In the genomic region with DNA sequence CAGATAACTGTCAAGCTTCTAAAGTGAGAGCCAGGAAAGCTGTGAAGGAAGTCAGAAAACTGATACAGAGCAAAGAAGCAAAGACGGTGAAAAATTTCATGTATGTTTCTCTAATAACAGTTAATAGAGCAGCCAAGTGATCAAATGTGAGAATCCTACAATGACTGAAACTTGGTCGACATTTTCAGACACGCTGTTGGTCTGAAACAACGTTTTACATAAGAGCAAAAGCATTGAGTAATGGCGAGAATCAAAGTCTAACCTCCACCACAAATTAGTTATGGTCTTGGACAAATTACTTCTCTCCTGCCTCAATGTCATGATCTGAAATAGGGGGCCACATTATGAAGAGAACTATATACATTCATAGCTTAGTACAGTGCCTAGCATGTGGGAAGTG, we compare ENCODE assay signal across 2 cellular contexts.
TF ChIP-seq lines count a peak whose summit lies in the region.

No MANE protein-coding gene starts in this region.

TF ChIP-seq in HCT116, 20 proteins besides CTCF, POLR2A, EP300 and RAD21:
- no peak for TF ChIP-seq ZNF274 (IDR thresholded peaks at IDR 0.05; ENCODE audit: low read depth, low read length)

TF ChIP-seq in WTC11, 78 proteins besides CTCF, POLR2A, EP300 and RAD21:
- TF ChIP-seq NFYB (CRISPR knock-in tag; conservative IDR thresholded peaks at IDR 0.05; ENCODE audit: low read depth) = no peak
- TF ChIP-seq FOXK1 (CRISPR knock-in tag; IDR thresholded peaks at IDR 0.05) = no peak
- TF ChIP-seq, protein P1, sequence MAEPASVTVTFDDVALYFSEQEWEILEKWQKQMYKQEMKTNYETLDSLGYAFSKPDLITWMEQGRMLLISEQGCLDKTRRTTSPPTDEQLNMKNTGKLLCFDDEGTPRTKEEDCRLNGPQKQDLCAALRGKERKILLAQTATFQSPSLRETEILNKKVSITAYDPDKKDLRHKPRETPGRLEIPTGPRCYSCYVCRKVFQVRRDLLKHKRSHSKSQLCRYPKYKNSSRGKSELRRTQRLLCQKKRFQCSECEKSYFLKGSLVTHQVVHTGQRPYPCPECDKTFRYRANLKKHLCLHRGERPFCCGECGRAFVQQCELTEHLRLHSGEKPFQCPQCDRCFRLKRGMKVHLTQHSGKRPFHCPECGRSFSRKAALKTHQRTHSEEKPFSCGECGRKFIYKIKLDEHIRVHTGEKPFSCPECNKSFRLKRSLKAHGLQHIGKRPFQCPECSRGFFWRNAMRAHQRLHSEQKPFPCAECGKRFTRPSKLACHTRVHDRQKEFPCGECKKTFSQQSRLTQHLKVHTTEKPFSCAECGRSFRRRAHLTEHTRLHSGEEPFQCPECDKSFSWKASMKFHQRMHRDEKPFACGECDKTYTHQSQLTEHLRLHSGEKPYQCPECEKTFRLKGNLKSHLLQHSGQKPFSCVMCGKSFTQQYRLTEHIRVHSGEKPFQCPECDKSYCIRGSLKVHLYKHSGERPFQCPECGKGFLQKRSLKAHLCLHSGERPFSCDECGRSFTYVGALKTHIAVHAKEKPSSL (CRISPR knock-in tag; conservative IDR thresholded peaks at IDR 0.05) = no peak
- TF ChIP-seq, protein P2, sequence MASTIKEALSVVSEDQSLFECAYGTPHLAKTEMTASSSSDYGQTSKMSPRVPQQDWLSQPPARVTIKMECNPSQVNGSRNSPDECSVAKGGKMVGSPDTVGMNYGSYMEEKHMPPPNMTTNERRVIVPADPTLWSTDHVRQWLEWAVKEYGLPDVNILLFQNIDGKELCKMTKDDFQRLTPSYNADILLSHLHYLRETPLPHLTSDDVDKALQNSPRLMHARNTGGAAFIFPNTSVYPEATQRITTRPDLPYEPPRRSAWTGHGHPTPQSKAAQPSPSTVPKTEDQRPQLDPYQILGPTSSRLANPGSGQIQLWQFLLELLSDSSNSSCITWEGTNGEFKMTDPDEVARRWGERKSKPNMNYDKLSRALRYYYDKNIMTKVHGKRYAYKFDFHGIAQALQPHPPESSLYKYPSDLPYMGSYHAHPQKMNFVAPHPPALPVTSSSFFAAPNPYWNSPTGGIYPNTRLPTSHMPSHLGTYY (CRISPR knock-in tag; IDR thresholded peaks at IDR 0.05) = no peak
- TF ChIP-seq SOX15 (CRISPR knock-in tag; IDR thresholded peaks at IDR 0.05) = no peak
- no peak for TF ChIP-seq ZBTB21 (CRISPR knock-in tag; IDR thresholded peaks at IDR 0.05; ENCODE audit: borderline replicate concordance)
- TF ChIP-seq, protein P3, sequence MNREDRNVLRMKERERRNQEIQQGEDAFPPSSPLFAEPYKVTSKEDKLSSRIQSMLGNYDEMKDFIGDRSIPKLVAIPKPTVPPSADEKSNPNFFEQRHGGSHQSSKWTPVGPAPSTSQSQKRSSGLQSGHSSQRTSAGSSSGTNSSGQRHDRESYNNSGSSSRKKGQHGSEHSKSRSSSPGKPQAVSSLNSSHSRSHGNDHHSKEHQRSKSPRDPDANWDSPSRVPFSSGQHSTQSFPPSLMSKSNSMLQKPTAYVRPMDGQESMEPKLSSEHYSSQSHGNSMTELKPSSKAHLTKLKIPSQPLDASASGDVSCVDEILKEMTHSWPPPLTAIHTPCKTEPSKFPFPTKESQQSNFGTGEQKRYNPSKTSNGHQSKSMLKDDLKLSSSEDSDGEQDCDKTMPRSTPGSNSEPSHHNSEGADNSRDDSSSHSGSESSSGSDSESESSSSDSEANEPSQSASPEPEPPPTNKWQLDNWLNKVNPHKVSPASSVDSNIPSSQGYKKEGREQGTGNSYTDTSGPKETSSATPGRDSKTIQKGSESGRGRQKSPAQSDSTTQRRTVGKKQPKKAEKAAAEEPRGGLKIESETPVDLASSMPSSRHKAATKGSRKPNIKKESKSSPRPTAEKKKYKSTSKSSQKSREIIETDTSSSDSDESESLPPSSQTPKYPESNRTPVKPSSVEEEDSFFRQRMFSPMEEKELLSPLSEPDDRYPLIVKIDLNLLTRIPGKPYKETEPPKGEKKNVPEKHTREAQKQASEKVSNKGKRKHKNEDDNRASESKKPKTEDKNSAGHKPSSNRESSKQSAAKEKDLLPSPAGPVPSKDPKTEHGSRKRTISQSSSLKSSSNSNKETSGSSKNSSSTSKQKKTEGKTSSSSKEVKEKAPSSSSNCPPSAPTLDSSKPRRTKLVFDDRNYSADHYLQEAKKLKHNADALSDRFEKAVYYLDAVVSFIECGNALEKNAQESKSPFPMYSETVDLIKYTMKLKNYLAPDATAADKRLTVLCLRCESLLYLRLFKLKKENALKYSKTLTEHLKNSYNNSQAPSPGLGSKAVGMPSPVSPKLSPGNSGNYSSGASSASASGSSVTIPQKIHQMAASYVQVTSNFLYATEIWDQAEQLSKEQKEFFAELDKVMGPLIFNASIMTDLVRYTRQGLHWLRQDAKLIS (CRISPR knock-in tag; IDR thresholded peaks at IDR 0.05; ENCODE audit: borderline replicate concordance) = no peak
- TF ChIP-seq, protein P4, sequence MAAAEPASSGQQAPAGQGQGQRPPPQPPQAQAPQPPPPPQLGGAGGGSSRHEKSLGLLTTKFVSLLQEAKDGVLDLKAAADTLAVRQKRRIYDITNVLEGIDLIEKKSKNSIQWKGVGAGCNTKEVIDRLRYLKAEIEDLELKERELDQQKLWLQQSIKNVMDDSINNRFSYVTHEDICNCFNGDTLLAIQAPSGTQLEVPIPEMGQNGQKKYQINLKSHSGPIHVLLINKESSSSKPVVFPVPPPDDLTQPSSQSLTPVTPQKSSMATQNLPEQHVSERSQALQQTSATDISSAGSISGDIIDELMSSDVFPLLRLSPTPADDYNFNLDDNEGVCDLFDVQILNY (CRISPR knock-in tag; IDR thresholded peaks at IDR 0.05) = no peak
- TF ChIP-seq CBFB (CRISPR knock-in tag; IDR thresholded peaks at IDR 0.05; ENCODE audit: low read depth) = no peak
- no peak for TF ChIP-seq EMX1 (CRISPR knock-in tag; IDR thresholded peaks at IDR 0.05)
- no peak for TF ChIP-seq CREM (CRISPR knock-in tag; IDR thresholded peaks at IDR 0.05)
- TF ChIP-seq ZNF317 (CRISPR knock-in tag; IDR thresholded peaks at IDR 0.05; ENCODE audit: borderline replicate concordance, low read depth) = no peak
- TF ChIP-seq ESRRA (CRISPR knock-in tag; IDR thresholded peaks at IDR 0.05; ENCODE audit: borderline replicate concordance) = no peak
- TF ChIP-seq, protein P5, sequence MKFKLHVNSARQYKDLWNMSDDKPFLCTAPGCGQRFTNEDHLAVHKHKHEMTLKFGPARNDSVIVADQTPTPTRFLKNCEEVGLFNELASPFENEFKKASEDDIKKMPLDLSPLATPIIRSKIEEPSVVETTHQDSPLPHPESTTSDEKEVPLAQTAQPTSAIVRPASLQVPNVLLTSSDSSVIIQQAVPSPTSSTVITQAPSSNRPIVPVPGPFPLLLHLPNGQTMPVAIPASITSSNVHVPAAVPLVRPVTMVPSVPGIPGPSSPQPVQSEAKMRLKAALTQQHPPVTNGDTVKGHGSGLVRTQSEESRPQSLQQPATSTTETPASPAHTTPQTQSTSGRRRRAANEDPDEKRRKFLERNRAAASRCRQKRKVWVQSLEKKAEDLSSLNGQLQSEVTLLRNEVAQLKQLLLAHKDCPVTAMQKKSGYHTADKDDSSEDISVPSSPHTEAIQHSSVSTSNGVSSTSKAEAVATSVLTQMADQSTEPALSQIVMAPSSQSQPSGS (CRISPR knock-in tag; IDR thresholded peaks at IDR 0.05; ENCODE audit: borderline replicate concordance, low read depth) = no peak
- no peak for TF ChIP-seq MYBL2 (CRISPR knock-in tag; IDR thresholded peaks at IDR 0.05)
- no peak for TF ChIP-seq PRRX2 (CRISPR knock-in tag; IDR thresholded peaks at IDR 0.05)
- TF ChIP-seq, protein P6, sequence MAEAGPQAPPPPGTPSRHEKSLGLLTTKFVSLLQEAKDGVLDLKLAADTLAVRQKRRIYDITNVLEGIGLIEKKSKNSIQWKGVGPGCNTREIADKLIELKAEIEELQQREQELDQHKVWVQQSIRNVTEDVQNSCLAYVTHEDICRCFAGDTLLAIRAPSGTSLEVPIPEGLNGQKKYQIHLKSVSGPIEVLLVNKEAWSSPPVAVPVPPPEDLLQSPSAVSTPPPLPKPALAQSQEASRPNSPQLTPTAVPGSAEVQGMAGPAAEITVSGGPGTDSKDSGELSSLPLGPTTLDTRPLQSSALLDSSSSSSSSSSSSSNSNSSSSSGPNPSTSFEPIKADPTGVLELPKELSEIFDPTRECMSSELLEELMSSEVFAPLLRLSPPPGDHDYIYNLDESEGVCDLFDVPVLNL (CRISPR knock-in tag; IDR thresholded peaks at IDR 0.05; ENCODE audit: borderline replicate concordance, low read depth) = no peak
- no peak for TF ChIP-seq FOXP1 (CRISPR knock-in tag; IDR thresholded peaks at IDR 0.05; ENCODE audit: borderline replicate concordance)
- TF ChIP-seq KAT7 (CRISPR knock-in tag; IDR thresholded peaks at IDR 0.05; ENCODE audit: borderline replicate concordance) = no peak
